Comparison of ENCODE assay signal across 15 cellular contexts in the genomic region with DNA sequence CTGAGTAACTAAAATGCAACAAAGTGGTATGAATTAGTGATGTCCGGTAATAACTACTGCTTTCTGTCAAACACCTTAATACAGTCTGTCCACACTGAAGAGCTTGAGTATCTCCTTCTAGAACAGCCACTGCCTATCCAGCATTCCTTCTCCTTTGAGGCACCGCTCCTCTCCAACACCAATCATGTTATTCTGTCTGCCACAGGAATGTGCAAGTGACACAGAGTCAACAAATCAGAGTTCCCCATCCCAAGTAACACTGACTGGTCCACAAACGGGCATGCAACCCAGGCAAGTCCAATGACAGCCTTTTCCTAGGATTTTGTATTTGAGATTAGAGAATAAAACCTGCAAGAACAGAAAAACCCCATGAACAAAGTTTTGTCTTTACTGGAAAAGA. TPM values are rescaled to one million over a fixed set of nuclear protein-coding genes. Genes with fewer than 3 reads are reported as not detected.
DNase-seq lines count a peak whose midpoint lies in the region; ATAC-seq and TF ChIP-seq lines count a peak whose summit lies in the region.
"Had no signal": no experiment of that assay in that cellular context is flagged by ENCODE, and none has a peak within 500 bp of the region (broad histone marks: within the 10 kb centered on the region; RNA-seq: fewer than 3 reads in every experiment).

No MANE protein-coding gene starts in this region.

- H3K4me3 ChIP-seq in astrocyte of the spinal cord (ENCODE audit: low read depth, low read length) = no peak overlapping the region
- no peak overlapping the region for H3K4me3 ChIP-seq in left lung
- H3K4me3 ChIP-seq: spleen had no signal

- H3K9me3 ChIP-seq in left lung = no peaks in the 10 kb centered on the region
- H3K9me3 ChIP-seq: spleen had no signal

- no peaks in the 10 kb centered on the region for H3K27me3 ChIP-seq in left lung
- H3K27me3 ChIP-seq: spleen had no signal

- DNase-seq in AG08396 (ENCODE audit: low spot score) = peak; percentile 62
- DNase-seq in HCEC 1CT = peak; percentile 16
- DNase-seq in astrocyte of the spinal cord (ENCODE audit: low read depth, low spot score) = peak; percentile 45
- DNase-seq in left lung = no peak
- DNase-seq in DMS79 (lab: John Stamatoyannopoulos, UW) = no peak
- no peak for DNase-seq in Ammon's horn (ENCODE audit: low spot score)
- no peak for DNase-seq in OCI-M2 (lab: John Stamatoyannopoulos, UW; ENCODE audit: unreplicated experiment)
- no peak for DNase-seq in NCI-H1417 (lab: John Stamatoyannopoulos, UW)
- DNase-seq: activated CD4-positive, CD25-positive, alpha-beta regulatory T cell treated with anti-CD3 and anti-CD28 coated beads, Interleukin-2, amount 50 U/mL, for 72 hours; activated effector memory CD4-positive, alpha-beta T cell treated with anti-CD3 and anti-CD28 coated beads, Interleukin-2, amount 50 U/mL, for 16 hours; C1 segment of cervical spinal cord; head of caudate nucleus; NCI-H2029 treated with DMSO at 0.1 percent for 48 hours; spleen had no signal

- peaks cover 10 to 36% of the 10 kb centered on the region in 2 donors for H3K4me1 ChIP-seq in left lung

- intact Hi-C loops in left lung (cut with DNase I) = no loop called here

- no peaks in the 10 kb centered on the region for H3K36me3 ChIP-seq in left lung
- H3K36me3 ChIP-seq: spleen had no signal

- TF ChIP-seq CTCF in astrocyte of the spinal cord (IDR thresholded peaks at IDR 0.05; ENCODE audit: low read depth, low read length) (no peak), left lung (IDR thresholded peaks at IDR 0.05) (no peak)

- in situ Hi-C loops in astrocyte of the spinal cord (cut with HindIII; ENCODE audit: low sequenced_read_pairs) = no loop called here

- peak; percentile 50 for ATAC-seq in left lung
- ATAC-seq: Panc1 had no signal

- no peak overlapping the region for H3K27ac ChIP-seq in left lung

RNA-seq across cellular contexts. Expression of gene GXYLT1, which starts 3.8 kb away (rescaled TPM):
- 10 to 100 TPM; 14.5 to 15.0 TPM for total RNA-seq in left lung

Comparison
In these comparisons a context has a peak if more than half of its experiments do, and no peak if none do; other contexts are left out.
1. DNase-seq: peak in AG08396 (single experiment), HCEC 1CT (single experiment) and astrocyte of the spinal cord (single experiment); none in left lung (0 of 2), DMS79 (single experiment), Ammon's horn (single experiment), OCI-M2 (single experiment) and NCI-H1417 (0 of 3).